ENCODE assay signal across 14 cellular contexts in the genomic region with DNA sequence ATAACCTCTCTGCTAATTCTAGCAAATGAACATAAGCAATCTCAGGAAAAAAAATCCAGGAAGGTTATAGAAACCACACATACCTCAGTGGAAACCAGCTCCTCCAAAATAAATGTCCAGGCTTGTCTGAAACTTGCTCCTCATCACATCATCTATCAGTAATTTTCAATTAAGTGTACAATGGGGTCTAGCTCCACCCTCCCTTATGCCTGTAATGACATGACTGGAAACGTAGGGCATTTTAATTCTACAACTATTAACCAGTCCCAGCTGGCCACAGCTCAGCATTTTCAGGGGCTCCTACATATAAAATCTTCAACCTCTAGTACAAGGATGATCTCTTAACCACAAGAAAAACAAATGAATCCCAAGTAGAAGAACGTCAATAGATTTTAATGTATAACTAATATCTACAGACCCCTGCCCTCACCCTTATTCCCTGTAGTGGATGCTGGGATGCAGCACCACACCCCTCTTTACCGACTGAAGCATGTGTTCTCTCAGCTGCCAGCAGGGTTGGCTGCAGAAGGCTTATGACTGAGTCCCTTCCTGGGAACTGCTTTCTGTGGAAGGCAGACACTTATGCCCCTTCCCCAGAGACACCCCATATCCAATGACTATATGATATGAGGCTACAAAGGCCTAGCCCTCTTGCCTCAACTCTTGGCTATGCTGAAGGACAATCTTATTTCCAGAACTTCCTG. TPM values are rescaled to one million over a fixed set of nuclear protein-coding genes. Genes with fewer than 3 reads are reported as not detected.
DNase-seq lines count a peak whose midpoint lies in the region; ATAC-seq and TF ChIP-seq lines count a peak whose summit lies in the region.
"Had no signal": no experiment of that assay in that cellular context is flagged by ENCODE, and none has a peak within 500 bp of the region (broad histone marks: within the 10 kb centered on the region; RNA-seq: fewer than 3 reads in every experiment).

No MANE protein-coding gene starts in this region.

- no peaks in the 10 kb centered on the region for H3K36me3 ChIP-seq in HEK293 (ENCODE audit: control insufficient read depth in 2 of 2, insufficient read depth in 1 of 2, low read length in 2 of 2)
- no peaks in the 10 kb centered on the region for H3K36me3 ChIP-seq in suprapubic skin
- H3K36me3 ChIP-seq in PC-3 (ENCODE audit: low read depth, low read length): no peaks in the 10 kb centered on the region
- H3K36me3 ChIP-seq: BE2C, HAP-1 had no signal

- intact Hi-C loops in PC-3 (cut with micrococcal nuclease): no loop called here

- H3K9me2 ChIP-seq in PC-3 (replicated peaks; ENCODE audit: low read length): no peaks in the 10 kb centered on the region

- H4K20me1 ChIP-seq in PC-3 (ENCODE audit: low read length): no peaks in the 10 kb centered on the region

- POLR2A ChIA-PET in HEK293 (lab: Yijun Ruan, JAX) (no interaction called here), PC-3 (lab: Charles Lee; ENCODE audit: unreplicated experiment) (no interaction called here)

- H3K27ac ChIP-seq in HEK293 (ENCODE audit: extremely low read depth, low read depth, low read length) (no peak overlapping the region), VCaP (peak overlapping the region; percentile 75), suprapubic skin (peak overlapping the region; percentile 33), PC-3 (ENCODE audit: low read length) (no peak overlapping the region)

- no peak for TF ChIP-seq EP300 in suprapubic skin (IDR thresholded peaks at IDR 0.05)

- no peaks in the 10 kb centered on the region for H3K4me1 ChIP-seq in HEK293 (ENCODE audit: control insufficient read depth, insufficient read depth, low read length)
- peaks cover 12% of the 10 kb centered on the region for H3K4me1 ChIP-seq in suprapubic skin
- H3K4me1 ChIP-seq in PC-3 (ENCODE audit: insufficient read depth, low read length): no peaks in the 10 kb centered on the region
- H3K4me1 ChIP-seq: HAP-1 had no signal

- H2AFZ ChIP-seq in PC-3 (ENCODE audit: low read length): no peak overlapping the region

- 38% methylated on average over 3 of the region's 3 CpGs for WGBS in suprapubic skin

- no peak overlapping the region for H3K4me3 ChIP-seq in HEK293 (ENCODE audit: low read depth, low read length)
- H3K4me3 ChIP-seq in suprapubic skin: no peak overlapping the region
- H3K4me3 ChIP-seq in PC-3 (ENCODE audit: low read length): no peak overlapping the region
- H3K4me3 ChIP-seq: HAP-1 had no signal

- H3K9ac ChIP-seq in PC-3 (ENCODE audit: low read length): no peak overlapping the region

- H3K27me3 ChIP-seq in suprapubic skin: no peaks in the 10 kb centered on the region
- no peaks in the 10 kb centered on the region for H3K27me3 ChIP-seq in PC-3 (ENCODE audit: low read length)
- H3K27me3 ChIP-seq: BE2C had no signal

- TF ChIP-seq CTCF in HEK293 (tag by site-specific recombination; IDR thresholded peaks at IDR 0.05) (no peak), VCaP (conservative IDR thresholded peaks at IDR 0.05) (no peak), suprapubic skin (IDR thresholded peaks at IDR 0.05) (no peak), PC-3 (conservative IDR thresholded peaks at IDR 0.05; ENCODE audit: low read depth, low read length) (no peak)

- no TSS peak for BruUV-seq in PC-3 (replicated peaks; lab: Mats Ljungman, UMichigan)

- DNase-seq in suprapubic skin (ENCODE audit: low spot score in 2 of 2): no peak
- DNase-seq in NCI-H1930 (lab: John Stamatoyannopoulos, UW): no peak
- no peak for DNase-seq in GM19238 (ENCODE audit: insufficient read length, low spot score)
- no peak for DNase-seq in PC-3
- DNase-seq: BE2C; CD8-positive, alpha-beta T cell; NCI-H1436 treated with DMSO at 0.1 percent for 48 hours had no signal

- H3K4me2 ChIP-seq in PC-3 (ENCODE audit: low read length): no peak overlapping the region

- H3K79me2 ChIP-seq in PC-3 (ENCODE audit: low read length): no peaks in the 10 kb centered on the region

- peak; percentile 82 for ATAC-seq in esophagus mucosa
- ATAC-seq in PC-3: no peak
- ATAC-seq: CD8-positive, alpha-beta T cell had no signal

- H3F3A ChIP-seq in PC-3 (ENCODE audit: low read length, unreplicated experiment): no peaks in the 10 kb centered on the region

- no peak for TF ChIP-seq POLR2A in suprapubic skin (IDR thresholded peaks at IDR 0.05)

- CTCF ChIA-PET in HEK293 (lab: Yijun Ruan, JAX): interaction anchor here (0.5 kb wide), 1 partner anchor 352 kb away, joined by 3 read pairs; no protein-coding TSS in a partner anchor
- CTCF ChIA-PET in PC-3 (lab: Charles Lee): no interaction called here

- H3K9me3 ChIP-seq in HEK293 (ENCODE audit: control insufficient read depth, insufficient read depth, low read depth, low read length): no peaks in the 10 kb centered on the region
- no peaks in the 10 kb centered on the region for H3K9me3 ChIP-seq in suprapubic skin
- no peaks in the 10 kb centered on the region for H3K9me3 ChIP-seq in PC-3 (ENCODE audit: low read length)
- H3K9me3 ChIP-seq: BE2C, HAP-1 had no signal

TF ChIP-seq in HEK293, 187 proteins besides CTCF, POLR2A, EP300 and RAD21:
- no peak for TF ChIP-seq ZNF266 (tag by site-specific recombination; IDR thresholded peaks at IDR 0.05; ENCODE audit: low read depth)
- TF ChIP-seq, protein P1, sequence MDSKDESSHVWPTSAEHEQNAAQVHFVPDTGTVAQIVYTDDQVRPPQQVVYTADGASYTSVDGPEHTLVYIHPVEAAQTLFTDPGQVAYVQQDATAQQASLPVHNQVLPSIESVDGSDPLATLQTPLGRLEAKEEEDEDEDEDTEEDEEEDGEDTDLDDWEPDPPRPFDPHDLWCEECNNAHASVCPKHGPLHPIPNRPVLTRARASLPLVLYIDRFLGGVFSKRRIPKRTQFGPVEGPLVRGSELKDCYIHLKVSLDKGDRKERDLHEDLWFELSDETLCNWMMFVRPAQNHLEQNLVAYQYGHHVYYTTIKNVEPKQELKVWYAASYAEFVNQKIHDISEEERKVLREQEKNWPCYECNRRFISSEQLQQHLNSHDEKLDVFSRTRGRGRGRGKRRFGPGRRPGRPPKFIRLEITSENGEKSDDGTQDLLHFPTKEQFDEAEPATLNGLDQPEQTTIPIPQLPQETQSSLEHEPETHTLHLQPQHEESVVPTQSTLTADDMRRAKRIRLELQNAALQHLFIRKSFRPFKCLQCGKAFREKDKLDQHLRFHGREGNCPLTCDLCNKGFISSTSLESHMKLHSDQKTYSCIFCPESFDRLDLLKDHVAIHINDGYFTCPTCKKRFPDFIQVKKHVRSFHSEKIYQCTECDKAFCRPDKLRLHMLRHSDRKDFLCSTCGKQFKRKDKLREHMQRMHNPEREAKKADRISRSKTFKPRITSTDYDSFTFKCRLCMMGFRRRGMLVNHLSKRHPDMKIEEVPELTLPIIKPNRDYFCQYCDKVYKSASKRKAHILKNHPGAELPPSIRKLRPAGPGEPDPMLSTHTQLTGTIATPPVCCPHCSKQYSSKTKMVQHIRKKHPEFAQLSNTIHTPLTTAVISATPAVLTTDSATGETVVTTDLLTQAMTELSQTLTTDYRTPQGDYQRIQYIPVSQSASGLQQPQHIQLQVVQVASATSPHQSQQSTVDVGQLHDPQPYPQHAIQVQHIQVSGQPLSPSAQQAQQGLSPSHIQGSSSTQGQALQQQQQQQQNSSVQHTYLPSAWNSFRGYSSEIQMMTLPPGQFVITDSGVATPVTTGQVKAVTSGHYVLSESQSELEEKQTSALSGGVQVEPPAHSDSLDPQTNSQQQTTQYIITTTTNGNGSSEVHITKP (tag by site-specific recombination; IDR thresholded peaks at IDR 0.05): 0 out of 2 replicates have a peak, but pooled peaks have one; percentile 13
- no peak for TF ChIP-seq ZNF174 (tag by site-specific recombination; IDR thresholded peaks at IDR 0.05)

RNA-seq across cellular contexts. Expression of a gene that starts 6.8 kb away (rescaled TPM):
- 0.48 TPM for total RNA-seq in esophagus mucosa
- 1 to 10 TPM in 2 of 4 donors, under 1 TPM in 1, not detected in 1; 0.42 to 3.9 (median 2.8) TPM for total RNA-seq in suprapubic skin
- total RNA-seq in PC-3 (2014; rRNA removed): 0.33 TPM in 1 of 2 replicates, not detected in the other
- total RNA-seq: CD8-positive, alpha-beta T cell; Daoy; HT1080; NCI-H460 had no signal

Comparison
In these comparisons a context has a peak if more than half of its experiments do, and no peak if none do; other contexts are left out.
1. H3K27ac ChIP-seq: peak in VCaP (single experiment) and suprapubic skin (single experiment); none in HEK293 (single experiment) and PC-3 (single experiment).